20 cellular contexts compared by ENCODE assay signal in genomic region chr5:6029811-6030271, GRCh38.
A peak's percentile ranks its signal among the peaks of the same experiment; 100 is the strongest.
DNase-seq lines count a peak whose midpoint lies in the region; ATAC-seq and TF ChIP-seq lines count a peak whose summit lies in the region.
"Had no signal": no experiment of that assay in that cellular context is flagged by ENCODE, and none has a peak within 500 bp of the region (broad histone marks: within the 10 kb centered on the region; RNA-seq: fewer than 3 reads in every experiment).

No MANE protein-coding gene starts in this region.

- no peaks in the 10 kb centered on the region for H3K36me3 Mint-ChIP-seq in CD14-positive monocyte
- H3K36me3 Mint-ChIP-seq: CD4-positive, CD25-positive, alpha-beta regulatory T cell; IgD-negative memory B cell had no signal

- no peak overlapping the region for H3K27ac ChIP-seq in right atrium auricular region
- H3K27ac ChIP-seq: SJSA1 had no signal

- H3K36me3 ChIP-seq in right atrium auricular region: no peaks in the 10 kb centered on the region
- H3K36me3 ChIP-seq: BE2C, SJSA1 had no signal

- peak; percentile 74 for ATAC-seq in GM18858 (IDR thresholded peaks at IDR 0.05; ENCODE audit: unreplicated experiment)
- peak; percentile 70 for ATAC-seq in HG03520 (IDR thresholded peaks at IDR 0.05; ENCODE audit: unreplicated experiment)
- ATAC-seq: Right ventricle myocardium inferior had no signal

- H3K4me1 ChIP-seq in right atrium auricular region: no peaks in the 10 kb centered on the region
- H3K4me1 ChIP-seq: BE2C, SJSA1 had no signal

- H3K4me3 Mint-ChIP-seq in CD14-positive monocyte: no peak overlapping the region
- H3K4me3 Mint-ChIP-seq: CD4-positive, CD25-positive, alpha-beta regulatory T cell; IgD-negative memory B cell; T-helper 1 cell treated with Interleukin-12 subunit alpha and Interleukin-12 subunit beta and Interleukin-4 antibody, amounts not matched to agents 30 μg/mL and 1 μg/mL, for 36 hours had no signal

- H3K27me3 Mint-ChIP-seq in CD14-positive monocyte (ENCODE audit: low read depth in 3 of 3): no peaks in the 10 kb centered on the region

- intact Hi-C loops in CD14-positive monocyte (cut with micrococcal nuclease): no loop called here

- H3K4me3 ChIP-seq in right atrium auricular region: no peak overlapping the region
- H3K4me3 ChIP-seq: SJSA1 had no signal

- no peak for TF ChIP-seq CTCF in CD14-positive monocyte (IDR thresholded peaks at IDR 0.05)
- no peak for TF ChIP-seq CTCF in right atrium auricular region (IDR thresholded peaks at IDR 0.05)

- no peaks in the 10 kb centered on the region for H3K27me3 ChIP-seq in right atrium auricular region
- H3K27me3 ChIP-seq: BE2C, SJSA1 had no signal

- DNase-seq in G401 (ENCODE audit: low spot score): peak; percentile 87
- peak; percentile 13 for DNase-seq in RPMI8226
- no peak for DNase-seq in DMS79 treated with DMSO at 0.1 percent for 48 hours (lab: John Stamatoyannopoulos, UW)
- no peak for DNase-seq in CD14-positive monocyte (ENCODE audit: low spot score)
- DNase-seq in right atrium auricular region (ENCODE audit: low spot score): no peak
- DNase-seq: BE2C; CD4-positive, CD25-positive, alpha-beta regulatory T cell; DMS79; Kasumi-1; NCI-H1417; NCI-H1694 treated with DMSO at 0.1 percent for 48 hours; NCI-H2171 treated with DMSO at 0.1 percent for 48 hours; NCI-H446 treated with DMSO at 0.1 percent for 48 hours; NCI-H526 treated with DMSO at 0.1 percent for 48 hours had no signal

- H3K27ac Mint-ChIP-seq in CD14-positive monocyte: no peak overlapping the region
- H3K27ac Mint-ChIP-seq: CD4-positive, CD25-positive, alpha-beta regulatory T cell; IgD-negative memory B cell; T-helper 1 cell treated with Interleukin-12 subunit alpha and Interleukin-12 subunit beta and Interleukin-4 antibody, amounts not matched to agents 30 μg/mL and 1 μg/mL, for 36 hours had no signal

- peaks cover 0 to 8% (median 0%) of the 10 kb centered on the region in 7 donors for H3K9me3 Mint-ChIP-seq in CD14-positive monocyte
- H3K9me3 Mint-ChIP-seq: IgD-negative memory B cell; T-helper 1 cell treated with Interleukin-12 subunit alpha and Interleukin-12 subunit beta and Interleukin-4 antibody, amounts not matched to agents 30 μg/mL and 1 μg/mL, for 36 hours had no signal

- no peaks in the 10 kb centered on the region for H3K4me1 Mint-ChIP-seq in CD14-positive monocyte
- H3K4me1 Mint-ChIP-seq: CD4-positive, CD25-positive, alpha-beta regulatory T cell; IgD-negative memory B cell had no signal

- in situ Hi-C loops in G401 (cut with HindIII; ENCODE audit: low sequenced_read_pairs): no loop called here

- no peaks in the 10 kb centered on the region for H3K9me3 ChIP-seq in right atrium auricular region
- H3K9me3 ChIP-seq: BE2C, SJSA1 had no signal

Comparison
In these comparisons a context has a peak if more than half of its experiments do, and no peak if none do; other contexts are left out.
1. DNase-seq: peak in G401 (single experiment) and RPMI8226 (single experiment); none in DMS79 treated with DMSO at 0.1 percent for 48 hours (single experiment), CD14-positive monocyte (single experiment) and right atrium auricular region (single experiment).